1 cellular context compared by ENCODE assay signal in genomic region chr1:27318137-27318536, GRCh38.
TF ChIP-seq lines count a peak whose summit lies in the region.

No MANE protein-coding gene starts in this region.

TF ChIP-seq in IMR-90, 13 proteins besides CTCF, POLR2A, EP300 and RAD21:
- TF ChIP-seq USF2 (IDR thresholded peaks at IDR 0.05; ENCODE audit: low read depth, low read length), result no peak
- no peak for TF ChIP-seq CHD1 (IDR thresholded peaks at IDR 0.05; ENCODE audit: low read depth, low read length)
- TF ChIP-seq RCOR1 (IDR thresholded peaks at IDR 0.05; ENCODE audit: insufficient replicate concordance, low read length), result no peak
- no peak for TF ChIP-seq BHLHE40 (IDR thresholded peaks at IDR 0.05; ENCODE audit: low read depth, low read length)
- TF ChIP-seq CEBPB (IDR thresholded peaks at IDR 0.05; ENCODE audit: low read depth, low read length), result no peak
- no peak for TF ChIP-seq ELK1 (IDR thresholded peaks at IDR 0.05; ENCODE audit: borderline replicate concordance, low read depth, low read length)
- no peak for TF ChIP-seq MAFK (IDR thresholded peaks at IDR 0.05; ENCODE audit: low read depth, low read length)
- TF ChIP-seq NFE2L2 (IDR thresholded peaks at IDR 0.05; ENCODE audit: low read depth, low read length), result no peak
- TF ChIP-seq RFX5 (IDR thresholded peaks at IDR 0.05; ENCODE audit: low read depth, low read length), result no peak
- TF ChIP-seq MAZ (IDR thresholded peaks at IDR 0.05; ENCODE audit: borderline replicate concordance, low read depth, low read length), result no peak
- TF ChIP-seq MXI1 (IDR thresholded peaks at IDR 0.05; ENCODE audit: borderline replicate concordance, low read depth, low read length), result no peak
- TF ChIP-seq FOS (IDR thresholded peaks at IDR 0.05; ENCODE audit: low read depth, low read length), result no peak
- TF ChIP-seq SMC3 (IDR thresholded peaks at IDR 0.05; ENCODE audit: low read depth, low read length), result no peak
